In genomic region chr10:59360605-59361515, GRCh38 we compare ENCODE assay signal across 13 cellular contexts. TPM values are rescaled to one million over a fixed set of nuclear protein-coding genes. Genes with fewer than 3 reads are reported as not detected.
DNase-seq lines count a peak whose midpoint lies in the region; ATAC-seq and TF ChIP-seq lines count a peak whose summit lies in the region.
"Had no signal": no experiment of that assay in that cellular context is flagged by ENCODE, and none has a peak within 500 bp of the region (broad histone marks: within the 10 kb centered on the region; RNA-seq: fewer than 3 reads in every experiment).

No MANE protein-coding gene starts in this region.

- POLR2A ChIA-PET in A673 (lab: Charles Lee; ENCODE audit: low non-redundant PET): no interaction called here

- TF ChIP-seq CTCF in A673 (conservative IDR thresholded peaks at IDR 0.05; ENCODE audit: low read depth, low read length) (no peak), glutamatergic neuron (IDR thresholded peaks at IDR 0.05; ENCODE audit: partially characterized antibody, unreplicated experiment) (no peak), Calu3 (IDR thresholded peaks at IDR 0.05; ENCODE audit: unreplicated experiment) (no peak), foreskin keratinocyte (conservative IDR thresholded peaks at IDR 0.05) (no peak)

- intact Hi-C loops in A673 (cut with micrococcal nuclease; ENCODE audit: unreplicated experiment): loop anchor here (5.0 to 10.0 kb wide), 2 partner anchors 119 to 224 kb away; no protein-coding TSS in a partner anchor
- intact Hi-C loops in Calu3 (cut with micrococcal nuclease; ENCODE audit: unreplicated experiment): no loop called here

- DNase-seq in A673 (ENCODE audit: low spot score) (peak; percentile 55), SK-N-MC (ENCODE audit: low read depth, low spot score) (no peak), glutamatergic neuron (no peak), retina (peak; percentile 57), Calu3 (no peak), foreskin keratinocyte (no peak)
- DNase-seq in stimulated activated naive B cell treated with anti-CD40 and anti-IgM and Interleukin-4, amounts not matched to agents 10 μg/mL and 1 μg/mL and 100 μg/mL, for 72 hours: no peak
- DNase-seq: activated CD8-positive, alpha-beta memory T cell treated with anti-CD3 and anti-CD28 coated beads, Interleukin-2, amount 50 U/mL, for 4 hours; naive thymus-derived CD4-positive, alpha-beta T cell; NCI-H2081 treated with DMSO at 0.1 percent for 48 hours; PC-9 had no signal

- H3K4me3 ChIP-seq in A673 (ENCODE audit: low read depth, low read length, poor library complexity, severe bottlenecking): peak overlapping the region; percentile 53
- peak overlapping the region; percentile 45; the same call in 1 of the 2 replicates for H3K4me3 ChIP-seq in SK-N-MC
- H3K4me3 ChIP-seq: PC-9 had no signal

- CTCF ChIA-PET in A673 (lab: Charles Lee): no interaction called here
- CTCF ChIA-PET in Calu3 (lab: Charles Lee): interaction anchor here (0.5 to 1.0 kb wide), 4 partner anchors 15 to 247 kb away, joined by 3 to 6 read pairs (median 4); no protein-coding TSS in a partner anchor

- peaks cover 3% of the 10 kb centered on the region for H3K9me3 Mint-ChIP-seq in glutamatergic neuron (ENCODE audit: unreplicated experiment)
- H3K9me3 Mint-ChIP-seq in Calu3 (ENCODE audit: low read depth, unreplicated experiment): no peaks in the 10 kb centered on the region
- H3K9me3 Mint-ChIP-seq in stimulated activated naive B cell treated with anti-CD40 and anti-IgM and Interleukin-4, amounts not matched to agents 10 μg/mL and 1 μg/mL and 100 μg/mL, for 72 hours: no peaks in the 10 kb centered on the region
- H3K9me3 Mint-ChIP-seq: stimulated activated memory B cell treated with anti-CD40 and anti-IgM and Interleukin-4, amounts not matched to agents 10 μg/mL and 1 μg/mL and 100 μg/mL, for 72 hours had no signal

- H3K36me3 Mint-ChIP-seq in glutamatergic neuron (ENCODE audit: unreplicated experiment) (peaks cover 4% of the 10 kb centered on the region), Calu3 (ENCODE audit: insufficient read depth, unreplicated experiment) (peaks cover 13% of the 10 kb centered on the region)
- no peaks in the 10 kb centered on the region for H3K36me3 Mint-ChIP-seq in stimulated activated naive B cell treated with anti-CD40 and anti-IgM and Interleukin-4, amounts not matched to agents 10 μg/mL and 1 μg/mL and 100 μg/mL, for 72 hours
- H3K36me3 Mint-ChIP-seq: naive thymus-derived CD4-positive, alpha-beta T cell; stimulated activated memory B cell treated with anti-CD40 and anti-IgM and Interleukin-4, amounts not matched to agents 10 μg/mL and 1 μg/mL and 100 μg/mL, for 72 hours had no signal

- BruUV-seq in A673 (replicated peaks; lab: Mats Ljungman, UMichigan) (no TSS peak), Calu3 (replicated peaks; lab: Mats Ljungman, UMichigan) (no TSS peak)

- peaks cover 25% of the 10 kb centered on the region for H3K4me1 ChIP-seq in A673 (ENCODE audit: insufficient read depth, low read length, poor library complexity, severe bottlenecking)
- no peaks in the 10 kb centered on the region for H3K4me1 ChIP-seq in foreskin keratinocyte

- no peaks in the 10 kb centered on the region for H3K9me3 ChIP-seq in A673 (ENCODE audit: low read depth, low read length, poor library complexity, severe bottlenecking)
- H3K9me3 ChIP-seq in SK-N-MC (ENCODE audit: low read depth, low read length): no peaks in the 10 kb centered on the region

- H3K4me1 Mint-ChIP-seq in glutamatergic neuron (ENCODE audit: low read depth, unreplicated experiment) (peaks cover 7% of the 10 kb centered on the region), Calu3 (ENCODE audit: low read depth, unreplicated experiment) (peaks cover 8% of the 10 kb centered on the region)
- H3K4me1 Mint-ChIP-seq in stimulated activated naive B cell treated with anti-CD40 and anti-IgM and Interleukin-4, amounts not matched to agents 10 μg/mL and 1 μg/mL and 100 μg/mL, for 72 hours: peaks cover 8 to 13% of the 10 kb centered on the region in 2 donors

- no peak overlapping the region for H3K27ac Mint-ChIP-seq in glutamatergic neuron (ENCODE audit: unreplicated experiment)
- no peak overlapping the region for H3K27ac Mint-ChIP-seq in Calu3 (ENCODE audit: unreplicated experiment)
- no peak overlapping the region for H3K27ac Mint-ChIP-seq in stimulated activated naive B cell treated with anti-CD40 and anti-IgM and Interleukin-4, amounts not matched to agents 10 μg/mL and 1 μg/mL and 100 μg/mL, for 72 hours
- H3K27ac Mint-ChIP-seq: naive thymus-derived CD4-positive, alpha-beta T cell; stimulated activated memory B cell treated with anti-CD40 and anti-IgM and Interleukin-4, amounts not matched to agents 10 μg/mL and 1 μg/mL and 100 μg/mL, for 72 hours had no signal

- H3K4me3 Mint-ChIP-seq in glutamatergic neuron (ENCODE audit: unreplicated experiment) (peak overlapping the region; percentile 70), Calu3 (ENCODE audit: low read depth, unreplicated experiment) (no peak overlapping the region)
- no peak overlapping the region for H3K4me3 Mint-ChIP-seq in stimulated activated naive B cell treated with anti-CD40 and anti-IgM and Interleukin-4, amounts not matched to agents 10 μg/mL and 1 μg/mL and 100 μg/mL, for 72 hours
- H3K4me3 Mint-ChIP-seq: stimulated activated memory B cell treated with anti-CD40 and anti-IgM and Interleukin-4, amounts not matched to agents 10 μg/mL and 1 μg/mL and 100 μg/mL, for 72 hours had no signal

- H3K36me3 ChIP-seq in A673 (ENCODE audit: insufficient read depth, low read length, poor library complexity, severe bottlenecking) (no peaks in the 10 kb centered on the region), SK-N-MC (ENCODE audit: insufficient read depth, low read length) (no peaks in the 10 kb centered on the region)

- no peak for ATAC-seq in stimulated activated naive B cell treated with anti-CD40 and anti-IgM and Interleukin-4, amounts not matched to agents 10 μg/mL and 1 μg/mL and 100 μg/mL, for 72 hours (replicated peaks)
- ATAC-seq in GM21528 (IDR thresholded peaks at IDR 0.05; ENCODE audit: low FRiP score, unreplicated experiment) (no peak), foreskin keratinocyte (no peak)
- ATAC-seq: naive thymus-derived CD4-positive, alpha-beta T cell; stimulated activated memory B cell treated with anti-CD40 and anti-IgM and Interleukin-4, amounts not matched to agents 10 μg/mL and 1 μg/mL and 100 μg/mL, for 72 hours had no signal

- H3K27me3 ChIP-seq in A673 (replicated peaks; ENCODE audit: insufficient read depth, low read depth, low read length, poor library complexity) (no peaks in the 10 kb centered on the region), foreskin keratinocyte (peaks cover 22% of the 10 kb centered on the region)

- peak overlapping the region; percentile 41 for H3K27ac ChIP-seq in A673 (ENCODE audit: low read depth, low read length, poor library complexity, severe bottlenecking)
- no peak overlapping the region for H3K27ac ChIP-seq in SK-N-MC
- no peak overlapping the region for H3K27ac ChIP-seq in foreskin keratinocyte
- H3K27ac ChIP-seq: PC-9 had no signal

- H3K27me3 Mint-ChIP-seq in glutamatergic neuron (ENCODE audit: unreplicated experiment) (no peaks in the 10 kb centered on the region), Calu3 (ENCODE audit: unreplicated experiment) (peaks cover 50% of the 10 kb centered on the region)
- peaks cover 16 to 34% of the 10 kb centered on the region in 2 donors for H3K27me3 Mint-ChIP-seq in stimulated activated naive B cell treated with anti-CD40 and anti-IgM and Interleukin-4, amounts not matched to agents 10 μg/mL and 1 μg/mL and 100 μg/mL, for 72 hours

- H3K9ac ChIP-seq in SK-N-MC (ENCODE audit: insufficient read length): no peak overlapping the region

RNA-seq across cellular contexts. Expression of gene FAM13C, which starts 1.5 kb away (rescaled TPM):
- 18.5 and 21.2 TPM in 2 replicates for total RNA-seq in A673 (2021)
- total RNA-seq in glutamatergic neuron (ENCODE audit: unreplicated experiment): 17.8 TPM
- total RNA-seq in Calu3 (2022): not detected in 2 replicates
- total RNA-seq in foreskin keratinocyte: 0.35 and 0.65 TPM in 2 replicates
- 0.11 TPM in 2 replicates for polyA plus RNA-seq in foreskin keratinocyte
- total RNA-seq: naive thymus-derived CD4-positive, alpha-beta T cell; PC-9 had no signal
- polyA plus RNA-seq: naive thymus-derived CD4-positive, alpha-beta T cell had no signal

Comparison
In these comparisons a context has a peak if more than half of its experiments do, and no peak if none do; other contexts are left out.
1. DNase-seq: peak in A673 (single experiment) and retina (single experiment); none in SK-N-MC (single experiment), glutamatergic neuron (single experiment), Calu3 (single experiment), stimulated activated naive B cell treated with anti-CD40 and anti-IgM and Interleukin-4, amounts not matched to agents 10 μg/mL and 1 μg/mL and 100 μg/mL, for 72 hours (single experiment) and foreskin keratinocyte (0 of 2).
2. RNA of gene FAM13C, which starts 1.5 kb away (total RNA-seq): 18.5 to 21.2 TPM in A673 and 17.8 TPM in glutamatergic neuron (single experiment); 0.35 to 0.65 TPM in foreskin keratinocyte and not detected in Calu3; every median in the first group is over 10 times any median in the second.